1 cellular context compared by ENCODE assay signal in the genomic region with DNA sequence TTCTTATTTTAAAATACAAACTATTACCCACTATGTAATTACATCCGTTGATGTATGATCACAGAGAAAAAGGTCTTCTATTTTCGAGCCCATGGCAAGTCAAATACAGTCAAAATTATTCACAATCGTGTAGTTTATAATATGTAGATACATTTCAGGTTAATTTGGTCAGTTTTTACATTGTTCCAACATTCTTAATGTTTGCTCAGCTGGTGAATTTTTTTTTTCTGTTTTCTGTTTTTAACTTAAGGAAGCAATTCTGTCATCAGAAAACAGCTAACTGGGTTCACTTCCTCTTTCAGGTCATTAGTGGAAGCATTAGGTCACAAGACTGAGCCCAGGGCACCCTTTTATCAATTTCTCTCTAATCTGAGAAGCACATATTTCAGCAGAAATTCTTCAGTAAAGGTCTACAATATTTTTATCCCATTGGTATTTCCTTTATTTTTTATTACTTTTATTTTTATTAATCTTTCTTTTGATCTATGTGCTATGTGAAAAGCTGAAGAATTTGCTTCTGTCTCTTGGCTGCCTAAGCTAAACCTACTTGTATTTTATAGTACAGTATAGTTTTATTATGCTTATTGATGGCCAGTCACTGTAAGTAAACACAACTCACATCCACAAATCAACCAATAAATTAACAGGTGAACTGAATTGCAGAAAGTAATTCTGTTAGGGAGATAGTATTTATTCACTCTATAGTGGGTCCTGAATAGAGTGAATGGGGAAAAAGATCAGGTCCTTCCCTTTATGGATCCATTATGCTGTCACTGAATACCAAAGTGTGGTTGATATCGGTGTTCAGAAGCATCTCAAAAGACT.
TF ChIP-seq lines count a peak whose summit lies in the region.

No MANE protein-coding gene starts in this region.

TF ChIP-seq in SK-N-SH, 30 proteins besides CTCF, POLR2A, EP300 and RAD21 (continued from another document):
- TF ChIP-seq FOXJ3 (CRISPR knock-in tag; IDR thresholded peaks at IDR 0.05) (no peak), TAF1 (IDR thresholded peaks at IDR 0.05; ENCODE audit: borderline replicate concordance, low read depth, low read length) (no peak), JUND (IDR thresholded peaks at IDR 0.05) (no peak), TCF12 (IDR thresholded peaks at IDR 0.05) (no peak), FOXM1 (IDR thresholded peaks at IDR 0.05; ENCODE audit: low read depth) (no peak), TEAD4 (IDR thresholded peaks at IDR 0.05; ENCODE audit: borderline replicate concordance, insufficient read depth) (no peak), SIN3A (IDR thresholded peaks at IDR 0.05; ENCODE audit: borderline replicate concordance, low read depth, low read length) (no peak), GABPA (IDR thresholded peaks at IDR 0.05; ENCODE audit: low read depth) (no peak), FOSL2 (IDR thresholded peaks at IDR 0.05; ENCODE audit: borderline replicate concordance, low read depth) (no peak), YY1 (IDR thresholded peaks at IDR 0.05; ENCODE audit: low read depth) (no peak)
- TF ChIP-seq, protein P1, sequence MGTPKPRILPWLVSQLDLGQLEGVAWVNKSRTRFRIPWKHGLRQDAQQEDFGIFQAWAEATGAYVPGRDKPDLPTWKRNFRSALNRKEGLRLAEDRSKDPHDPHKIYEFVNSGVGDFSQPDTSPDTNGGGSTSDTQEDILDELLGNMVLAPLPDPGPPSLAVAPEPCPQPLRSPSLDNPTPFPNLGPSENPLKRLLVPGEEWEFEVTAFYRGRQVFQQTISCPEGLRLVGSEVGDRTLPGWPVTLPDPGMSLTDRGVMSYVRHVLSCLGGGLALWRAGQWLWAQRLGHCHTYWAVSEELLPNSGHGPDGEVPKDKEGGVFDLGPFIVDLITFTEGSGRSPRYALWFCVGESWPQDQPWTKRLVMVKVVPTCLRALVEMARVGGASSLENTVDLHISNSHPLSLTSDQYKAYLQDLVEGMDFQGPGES (IDR thresholded peaks at IDR 0.05; ENCODE audit: low read depth, low read length), result no peak
TF ChIP-seq in SK-N-SH: peak in this region for 0.
